Comparison of ENCODE assay signal across 9 cellular contexts in genomic region chr11:122099345-122100045, GRCh38. TPM values are rescaled to one million over a fixed set of nuclear protein-coding genes. Genes with fewer than 3 reads are reported as not detected.
A peak's percentile ranks its signal among the peaks of the same experiment; 100 is the strongest.
DNase-seq lines count a peak whose midpoint lies in the region; ATAC-seq and TF ChIP-seq lines count a peak whose summit lies in the region.
"Had no signal": no experiment of that assay in that cellular context is flagged by ENCODE, and none has a peak within 500 bp of the region (broad histone marks: within the 10 kb centered on the region; RNA-seq: fewer than 3 reads in every experiment).

No MANE protein-coding gene starts in this region.

- POLR2A ChIA-PET in IMR-90 (lab: Charles Lee; ENCODE audit: unreplicated experiment), result interaction anchor here (0.6 to 2.0 kb wide), 5 partner anchors 23 to 406 kb away, joined by 3 to 6 read pairs (median 4); no protein-coding TSS in a partner anchor
- POLR2A ChIA-PET in naive thymus-derived CD4-positive, alpha-beta T cell (lab: Charles Lee), result no interaction called here

- H3K27ac ChIP-seq in IMR-90 (ENCODE audit: insufficient read depth, low read length), result peak overlapping the region; percentile 95
- peak overlapping the region; percentile 89 to 94 for H3K27ac ChIP-seq in coronary artery
- peak overlapping the region in 1 of 2 donors; percentile 49 for H3K27ac ChIP-seq in left lung
- peak overlapping the region; percentile 97 for H3K27ac ChIP-seq in temporal lobe (ENCODE audit: low read depth, low read length)
- no peak overlapping the region for H3K27ac ChIP-seq in naive thymus-derived CD4-positive, alpha-beta T cell (ENCODE audit: low read depth, low read length)

- H3K36me3 ChIP-seq in IMR-90 (ENCODE audit: control insufficient read depth, insufficient read depth, low read length) (peaks cover 29% of the 10 kb centered on the region), left lung (no peaks in the 10 kb centered on the region)
- H3K36me3 ChIP-seq in naive thymus-derived CD4-positive, alpha-beta T cell (ENCODE audit: control insufficient read depth in 2 of 3, insufficient read depth in 3 of 3, low read length in 3 of 3), result no peaks in the 10 kb centered on the region

- peak; percentile 5; the same call in 1 of the 2 replicates for ATAC-seq in IMR-90 (ENCODE audit: low read depth)
- ATAC-seq in left lung, result no peak
- ATAC-seq in naive thymus-derived CD4-positive, alpha-beta T cell, result no peak
- ATAC-seq in GM21423 (IDR thresholded peaks at IDR 0.05; ENCODE audit: unreplicated experiment), result no peak

- dilution Hi-C loops in IMR-90 (cut with HindIII; ENCODE audit: low sequenced_read_pairs, unreplicated experiment), result no loop called here

- BruUV-seq in IMR-90 (replicated peaks; lab: Mats Ljungman, UMichigan), result TSS peak; percentile 40

- H3K4me1 Mint-ChIP-seq in naive thymus-derived CD4-positive, alpha-beta T cell, result peaks cover 0 to 18% (median 7%) of the 10 kb centered on the region in 7 donors

- in situ Hi-C loops in IMR-90 (cut with MboI; ENCODE audit: low sequenced_read_pairs), result loop anchor here (5.0 to 25.0 kb wide), 4 partner anchors 105 to 637 kb away; partner anchors contain the start of genes SORL1 and SORL1-AS1

- intact Hi-C loops in IMR-90 (cut with micrococcal nuclease), result loop anchor here (1.0 to 5.0 kb wide), 5 partner anchors 80 to 782 kb away; no protein-coding TSS in a partner anchor
- intact Hi-C loops in left lung (cut with DNase I), result no loop called here
- intact Hi-C loops in naive thymus-derived CD4-positive, alpha-beta T cell (cut with micrococcal nuclease), result no loop called here

- H3K56ac ChIP-seq in IMR-90 (ENCODE audit: extremely low read depth, insufficient read depth, low read length), result peak overlapping the region; percentile 96

- H3K18ac ChIP-seq in IMR-90 (ENCODE audit: low read depth, low read length), result peak overlapping the region; percentile 81

- peaks cover 0 to 7% (median 0%) of the 10 kb centered on the region in 11 donors for H3K9me3 Mint-ChIP-seq in naive thymus-derived CD4-positive, alpha-beta T cell
- H3K9me3 Mint-ChIP-seq: activated B cell treated with CpG ODN at 0.5 μM for 24 hours had no signal

- TF ChIP-seq RAD21 in IMR-90 (IDR thresholded peaks at IDR 0.05; ENCODE audit: low read length), result no peak

- H2AK9ac ChIP-seq in IMR-90 (replicated peaks; ENCODE audit: low read depth, low read length, poor library complexity), result no peak overlapping the region

- H3K4me3 Mint-ChIP-seq in naive thymus-derived CD4-positive, alpha-beta T cell, result peak overlapping the region in 4 of 10 donors; percentile 3 to 64 (median 36)
- H3K4me3 Mint-ChIP-seq: activated B cell treated with CpG ODN at 0.5 μM for 24 hours had no signal

- TF ChIP-seq POLR2A in IMR-90 (IDR thresholded peaks at IDR 0.05; ENCODE audit: low read depth, low read length), result 0 out of 2 replicates have a peak, but pooled peaks have one; percentile 34

- peak overlapping the region; percentile 96 for H4K5ac ChIP-seq in IMR-90 (ENCODE audit: low read depth, low read length)

- H3K4me3 ChIP-seq in IMR-90 (ENCODE audit: insufficient read depth, low read depth, low read length) (peak overlapping the region; percentile 91), coronary artery (peak overlapping the region; percentile 79), left lung (peak overlapping the region; percentile 14 to 21)
- no peak overlapping the region for H3K4me3 ChIP-seq in naive thymus-derived CD4-positive, alpha-beta T cell (ENCODE audit: low read length)

- H3K4me1 ChIP-seq in IMR-90 (ENCODE audit: control insufficient read depth, insufficient read depth, low read length) (peaks cover 3% of the 10 kb centered on the region), left lung (peaks cover 0 to 11% of the 10 kb centered on the region in 2 donors)
- H3K4me1 ChIP-seq in naive thymus-derived CD4-positive, alpha-beta T cell (ENCODE audit: control insufficient read depth in 2 of 2, insufficient read depth in 2 of 2, low read length in 2 of 2), result no peaks in the 10 kb centered on the region

- peaks cover 40% of the 10 kb centered on the region; the same call in 1 of the 2 replicates for H4K20me1 ChIP-seq in IMR-90 (ENCODE audit: insufficient read depth, low read length)

- H2BK5ac ChIP-seq in IMR-90 (ENCODE audit: low read depth, low read length, poor library complexity, severe bottlenecking), result peak overlapping the region; percentile 87

- no peak overlapping the region for H2AFZ ChIP-seq in IMR-90 (replicated peaks; ENCODE audit: low read length, poor library complexity)

- peak overlapping the region; percentile 73 for H3K4me2 ChIP-seq in IMR-90 (ENCODE audit: low read depth, low read length)

- peak overlapping the region; percentile 86 for H4K91ac ChIP-seq in IMR-90 (ENCODE audit: insufficient read depth, low read depth, low read length)

- H3K14ac ChIP-seq in IMR-90 (replicated peaks; ENCODE audit: low read depth, low read length), result peak overlapping the region; percentile 85

- peaks cover 0 to 14% of the 10 kb centered on the region in 2 experiments; a peak in 1 of 4 replicates for H3K79me1 ChIP-seq in IMR-90 (ENCODE audit: low read depth in 1 of 2, low read length in 2 of 2)

- 13% methylated on average over 10 of the region's 13 CpGs; no CpG with 5 or more reads in 1 of the 2 experiments for WGBS in IMR-90 (ENCODE audit: extremely low coverage in 2 of 2, insufficient read length in 1 of 2), 2 experiments

- H3K36me3 Mint-ChIP-seq in naive thymus-derived CD4-positive, alpha-beta T cell, result no peaks in the 10 kb centered on the region

- peak overlapping the region; percentile 59 for H2BK120ac ChIP-seq in IMR-90 (ENCODE audit: low read depth, low read length)

- H3K23ac ChIP-seq in IMR-90 (ENCODE audit: low read depth, low read length), result peak overlapping the region; percentile 74

- H3K4ac ChIP-seq in IMR-90 (ENCODE audit: low read depth, low read length), result peak overlapping the region; percentile 62

- DNase-seq in IMR-90 (peak; percentile 71), coronary artery (ENCODE audit: low spot score) (no peak), left lung (no peak), AG08395 (ENCODE audit: low spot score) (no peak)
- no peak for DNase-seq in naive thymus-derived CD4-positive, alpha-beta T cell
- DNase-seq in stimulated activated naive CD4-positive, alpha-beta T cell treated with Interleukin-2 at 50 U/mL for 16 hours (lab: John Stamatoyannopoulos, UW), result no peak
- DNase-seq: activated B cell treated with CpG ODN at 0.5 μM for 24 hours had no signal

- H3K27me3 ChIP-seq in IMR-90 (ENCODE audit: control insufficient read depth, insufficient read depth, low read length), result no peaks in the 10 kb centered on the region
- peaks cover 15 to 74% of the 10 kb centered on the region in 2 donors for H3K27me3 ChIP-seq in left lung
- peaks cover 0 to 11% of the 10 kb centered on the region in 2 donors for H3K27me3 ChIP-seq in naive thymus-derived CD4-positive, alpha-beta T cell (ENCODE audit: control insufficient read depth in 2 of 2, insufficient read depth in 2 of 2, low read length in 2 of 2)

- peak overlapping the region; percentile 5; the same call in 2 of the 3 replicates for H2BK15ac ChIP-seq in IMR-90 (ENCODE audit: low read depth, low read length)

- no peaks in the 10 kb centered on the region for H3K9me1 ChIP-seq in IMR-90 (ENCODE audit: insufficient read depth, low read length)

- H2AK5ac ChIP-seq in IMR-90 (ENCODE audit: low read depth, low read length), result peak overlapping the region; percentile 35

- H3K9ac ChIP-seq in IMR-90 (ENCODE audit: low read depth, low read length), result peak overlapping the region; percentile 100

- no peaks in the 10 kb centered on the region for H3K9me3 ChIP-seq in IMR-90 (ENCODE audit: control insufficient read depth, insufficient read depth, low read length)
- H3K9me3 ChIP-seq in left lung, result no peaks in the 10 kb centered on the region
- H3K9me3 ChIP-seq in naive thymus-derived CD4-positive, alpha-beta T cell (ENCODE audit: control insufficient read depth in 2 of 3, low read length in 3 of 3), result no peaks in the 10 kb centered on the region

- CTCF ChIA-PET in IMR-90 (lab: Yijun Ruan, JAX), result no interaction called here
- CTCF ChIA-PET in naive thymus-derived CD4-positive, alpha-beta T cell (lab: Charles Lee), result no interaction called here

- H2BK20ac ChIP-seq in IMR-90 (ENCODE audit: low read depth, low read length), result peak overlapping the region; percentile 40; the same call in 1 of the 2 replicates

- peaks cover 37 to 55% (median 51%) of the 10 kb centered on the region in 5 donors for H3K27me3 Mint-ChIP-seq in naive thymus-derived CD4-positive, alpha-beta T cell

- TF ChIP-seq CTCF in IMR-90 (conservative IDR thresholded peaks at IDR 0.05; ENCODE audit: low read depth, low read length) (no peak), coronary artery (IDR thresholded peaks at IDR 0.05) (no peak), left lung (IDR thresholded peaks at IDR 0.05) (no peak)

- H4K8ac ChIP-seq in IMR-90 (ENCODE audit: low read depth in 2 of 2, low read length in 2 of 2), result peak overlapping the region; percentile 77 to 83

- H3K27ac Mint-ChIP-seq in naive thymus-derived CD4-positive, alpha-beta T cell, result no peak overlapping the region
- H3K27ac Mint-ChIP-seq: activated B cell treated with CpG ODN at 0.5 μM for 24 hours had no signal

TF ChIP-seq in IMR-90, 13 proteins besides CTCF, POLR2A, EP300 and RAD21:
- no peak for TF ChIP-seq RFX5 (IDR thresholded peaks at IDR 0.05; ENCODE audit: low read depth, low read length)
- TF ChIP-seq CHD1 (IDR thresholded peaks at IDR 0.05; ENCODE audit: low read depth, low read length), result peak; percentile 15; the same call in 1 of the 2 replicates

RNA-seq across cellular contexts. Expression of gene BLID, which starts 16.5 kb away (rescaled TPM):
- total RNA-seq in IMR-90 (2012; rRNA removed) (25.8 and 30.8 TPM in 2 replicates), left lung (under 1 TPM; 0.55 to 0.79 TPM), temporal lobe (5.9 TPM)
- polyA plus RNA-seq in IMR-90 (2012; rRNA removed), result 0.13 and 0.24 TPM in 2 replicates
- polyA plus RNA-seq in IMR-90 (2012; cell fraction: cytosol; rRNA removed), result not detected in 2 replicates
- 0.24 and 2.9 TPM in 2 replicates for polyA plus RNA-seq in IMR-90 (2012; cell fraction: nucleus; rRNA removed; ENCODE audit: low replicate concordance)
- total RNA-seq in naive thymus-derived CD4-positive, alpha-beta T cell, result not detected
- polyA plus RNA-seq in naive thymus-derived CD4-positive, alpha-beta T cell, result not detected
- total RNA-seq: activated B cell treated with CpG ODN at 0.5 μM for 24 hours had no signal
